ENCODE assay signal across 8 cellular contexts in genomic region chr5:159178978-159179377, GRCh38. TPM values are rescaled to one million over a fixed set of nuclear protein-coding genes. Genes with fewer than 3 reads are reported as not detected.
DNase-seq lines count a peak whose midpoint lies in the region; ATAC-seq, FAIRE-seq and TF ChIP-seq lines count a peak whose summit lies in the region.

No MANE protein-coding gene starts in this region.

- no peak overlapping the region for H3K14ac ChIP-seq in mesenchymal stem cell (ENCODE audit: low read length in 2 of 2)

- no peaks in the 10 kb centered on the region for H3K27me3 Mint-ChIP-seq in CD4-positive, alpha-beta T cell
- no peaks in the 10 kb centered on the region for H3K27me3 Mint-ChIP-seq in IgD-negative memory B cell
- no peaks in the 10 kb centered on the region for H3K27me3 Mint-ChIP-seq in astrocyte (ENCODE audit: low read depth, unreplicated experiment)

- H2AFZ ChIP-seq in astrocyte (ENCODE audit: low read depth, low read length), result no peak overlapping the region
- H2AFZ ChIP-seq in mesenchymal stem cell (ENCODE audit: low read depth, low read length), result no peak overlapping the region

- peaks cover 72% of the 10 kb centered on the region for H3K36me3 Mint-ChIP-seq in CD4-positive, alpha-beta T cell (ENCODE audit: low read depth)
- no peaks in the 10 kb centered on the region for H3K36me3 Mint-ChIP-seq in IgD-negative memory B cell
- H3K36me3 Mint-ChIP-seq in astrocyte (ENCODE audit: low read depth, unreplicated experiment), result peaks cover 3% of the 10 kb centered on the region

- H3K79me1 ChIP-seq in mesenchymal stem cell (replicated peaks; ENCODE audit: low read length, poor library complexity, severe bottlenecking), result peaks cover 12% of the 10 kb centered on the region

- no peak overlapping the region for H2AK5ac ChIP-seq in mesenchymal stem cell (ENCODE audit: low read length, severe bottlenecking)

- H3K9me3 ChIP-seq in CD4-positive, alpha-beta T cell (ENCODE audit: control insufficient read depth, low read length), result no peaks in the 10 kb centered on the region
- H3K9me3 ChIP-seq in astrocyte (ENCODE audit: insufficient read depth, low read depth, low read length) (no peaks in the 10 kb centered on the region), mesenchymal stem cell (ENCODE audit: control insufficient read depth, low read length) (no peaks in the 10 kb centered on the region)

- H2BK15ac ChIP-seq in mesenchymal stem cell (ENCODE audit: low read depth, poor library complexity, severe bottlenecking), result no peak overlapping the region

- no peak overlapping the region for H2BK12ac ChIP-seq in mesenchymal stem cell (ENCODE audit: low read length in 2 of 2)

- H3K4ac ChIP-seq in mesenchymal stem cell (ENCODE audit: low read depth in 1 of 2, low read length in 2 of 2), result no peak overlapping the region

- H3K4me1 ChIP-seq in astrocyte (ENCODE audit: insufficient read depth, low read length) (peaks cover 47% of the 10 kb centered on the region), mesenchymal stem cell (ENCODE audit: control insufficient read depth, insufficient read depth, low read depth, low read length) (no peaks in the 10 kb centered on the region)

- DNase-seq in CD4-positive, alpha-beta T cell, result peak in 1 of 10 experiments; percentile 13
- peak; percentile 99 for DNase-seq in astrocyte (ENCODE audit: low read depth)
- peak; percentile 99 for DNase-seq in mesenchymal stem cell
- DNase-seq in putamen (ENCODE audit: low spot score), result no peak
- DNase-seq in NCI-H128 (lab: John Stamatoyannopoulos, UW; ENCODE audit: unreplicated experiment), result no peak

- H3K36me3 ChIP-seq in astrocyte (ENCODE audit: insufficient read depth, low read length) (peaks cover 10% of the 10 kb centered on the region), mesenchymal stem cell (ENCODE audit: control insufficient read depth in 1 of 2, insufficient read depth in 2 of 2, low read depth in 1 of 2, low read length in 2 of 2) (peaks cover 0 to 22% of the 10 kb centered on the region in 2 experiments)

- peaks cover 66% of the 10 kb centered on the region for H3K79me2 ChIP-seq in astrocyte (ENCODE audit: insufficient read depth, low read length)

- FAIRE-seq in astrocyte (lab: Jason Lieb, UNC), result peak; percentile 72

- peak overlapping the region; percentile 46 for H3K4me2 ChIP-seq in astrocyte (ENCODE audit: low read length)
- no peak overlapping the region for H3K4me2 ChIP-seq in mesenchymal stem cell (ENCODE audit: low read length, poor library complexity, severe bottlenecking)

- H3K9ac ChIP-seq in astrocyte (ENCODE audit: low read length) (peak overlapping the region; percentile 69), mesenchymal stem cell (ENCODE audit: low read length) (peak overlapping the region; percentile 85)

- no peak overlapping the region for H2BK120ac ChIP-seq in mesenchymal stem cell (ENCODE audit: low read depth, low read length)

- H3K4me1 Mint-ChIP-seq in CD4-positive, alpha-beta T cell (ENCODE audit: low read depth), result peaks cover 89% of the 10 kb centered on the region
- H3K4me1 Mint-ChIP-seq in IgD-negative memory B cell, result peaks cover 16 to 38% (median 20%) of the 10 kb centered on the region in 3 donors
- H3K4me1 Mint-ChIP-seq in astrocyte (ENCODE audit: low read depth, unreplicated experiment), result peaks cover 41% of the 10 kb centered on the region

- peak; percentile 70 for ATAC-seq in CD4-positive, alpha-beta T cell (ENCODE audit: poor library complexity)
- peak; percentile 72 for ATAC-seq in GM21423 (IDR thresholded peaks at IDR 0.05; ENCODE audit: unreplicated experiment)
- no peak for ATAC-seq in GM19035 (IDR thresholded peaks at IDR 0.05; ENCODE audit: unreplicated experiment)

- POLR2A ChIA-PET in CD4-positive, alpha-beta T cell (lab: Charles Lee), result interaction anchor here (0.9 to 1.0 kb wide), 2 partner anchors 28 to 29 kb away, joined by 3 to 5 read pairs; no protein-coding TSS in a partner anchor

- no peak overlapping the region for H3K23ac ChIP-seq in mesenchymal stem cell (ENCODE audit: low read length in 2 of 2)

- peak overlapping the region; percentile 2 for H3K4me3 Mint-ChIP-seq in CD4-positive, alpha-beta T cell
- H3K4me3 Mint-ChIP-seq in IgD-negative memory B cell (no peak overlapping the region), astrocyte (ENCODE audit: unreplicated experiment) (no peak overlapping the region)

- no peak overlapping the region for H4K8ac ChIP-seq in mesenchymal stem cell (ENCODE audit: low read length)

- H3K27ac Mint-ChIP-seq in CD4-positive, alpha-beta T cell, result peak overlapping the region; percentile 87
- H3K27ac Mint-ChIP-seq in IgD-negative memory B cell (peak overlapping the region; percentile 39 to 67 (median 55)), astrocyte (ENCODE audit: unreplicated experiment) (peak overlapping the region; percentile 81)

- CTCF ChIA-PET in CD4-positive, alpha-beta T cell (lab: Charles Lee), result interaction anchor here (1.6 kb wide), 1 partner anchor 15 kb away, joined by 3 read pairs; no protein-coding TSS in a partner anchor

- intact Hi-C loops in CD4-positive, alpha-beta T cell (cut with DNase I, micrococcal nuclease), result loop anchor here in 1 of 2 experiments (2.0 kb wide), 1 partner anchor 28 kb away; no protein-coding TSS in a partner anchor

- no peak overlapping the region for H3K4me3 ChIP-seq in astrocyte (ENCODE audit: insufficient read depth, low read depth, low read length)
- H3K4me3 ChIP-seq in mesenchymal stem cell (ENCODE audit: insufficient read depth in 1 of 2, low read depth in 1 of 2, low read length in 2 of 2), result no peak overlapping the region

- H3K27ac ChIP-seq in CD4-positive, alpha-beta T cell (ENCODE audit: low read depth, low read length), result no peak overlapping the region
- peak overlapping the region; percentile 96 for H3K27ac ChIP-seq in astrocyte (ENCODE audit: low read depth, low read length)
- no peak overlapping the region for H3K27ac ChIP-seq in mesenchymal stem cell (ENCODE audit: low read length, poor library complexity, severe bottlenecking)

- H2BK5ac ChIP-seq in mesenchymal stem cell (ENCODE audit: low read depth, low read length, poor library complexity, severe bottlenecking), result no peak overlapping the region

- H4K20me1 ChIP-seq in astrocyte (ENCODE audit: insufficient read depth, low read length), result no peaks in the 10 kb centered on the region

- no peak overlapping the region for H3K18ac ChIP-seq in mesenchymal stem cell (ENCODE audit: low read depth in 1 of 2, low read length in 2 of 2)

- H3K9me3 Mint-ChIP-seq in CD4-positive, alpha-beta T cell, result no peaks in the 10 kb centered on the region
- no peaks in the 10 kb centered on the region for H3K9me3 Mint-ChIP-seq in IgD-negative memory B cell
- no peaks in the 10 kb centered on the region for H3K9me3 Mint-ChIP-seq in astrocyte (ENCODE audit: unreplicated experiment)

- WGBS in mesenchymal stem cell, result no CpG with 5 or more reads among the region's 2 CpGs

- no peak overlapping the region for H4K91ac ChIP-seq in mesenchymal stem cell (ENCODE audit: low read length)

- TF ChIP-seq CTCF in CD4-positive, alpha-beta T cell (IDR thresholded peaks at IDR 0.05), result no peak
- TF ChIP-seq CTCF in astrocyte (IDR thresholded peaks at IDR 0.05; ENCODE audit: insufficient read depth, low read depth, low read length), result no peak

- no peaks in the 10 kb centered on the region for H3K27me3 ChIP-seq in CD4-positive, alpha-beta T cell (ENCODE audit: control insufficient read depth, insufficient read depth, low read length)
- H3K27me3 ChIP-seq in astrocyte (ENCODE audit: insufficient read depth, low read length) (no peaks in the 10 kb centered on the region), mesenchymal stem cell (ENCODE audit: control insufficient read depth in 1 of 2, insufficient read depth in 1 of 2, low read length in 2 of 2) (no peaks in the 10 kb centered on the region)

RNA-seq across cellular contexts. Expression of gene RNF145, which starts 30.4 kb away (rescaled TPM):
- 10 to 100 TPM; 83.7 to 94.4 TPM for total RNA-seq in CD4-positive, alpha-beta T cell
- polyA plus RNA-seq in IgD-negative memory B cell, result 15.6 TPM
- total RNA-seq in astrocyte, result 48.0 and 54.0 TPM in 2 replicates
- polyA plus RNA-seq in mesenchymal stem cell (2013, experiment 1 of 2), result 50.9 TPM
- 50.6 TPM for polyA plus RNA-seq in mesenchymal stem cell (2013, experiment 2 of 2)

Comparison
In these comparisons a context has a peak if more than half of its experiments do, and no peak if none do; other contexts are left out.
1. DNase-seq: peak in astrocyte (single experiment) and mesenchymal stem cell (single experiment); none in putamen (single experiment) and NCI-H128 (single experiment).
2. Peak in every context shown above with its lines, with median percentiles within 50 percentile points of each other: H3K27ac Mint-ChIP-seq.